Comparison of ENCODE assay signal across 8 cellular contexts in the genomic region with DNA sequence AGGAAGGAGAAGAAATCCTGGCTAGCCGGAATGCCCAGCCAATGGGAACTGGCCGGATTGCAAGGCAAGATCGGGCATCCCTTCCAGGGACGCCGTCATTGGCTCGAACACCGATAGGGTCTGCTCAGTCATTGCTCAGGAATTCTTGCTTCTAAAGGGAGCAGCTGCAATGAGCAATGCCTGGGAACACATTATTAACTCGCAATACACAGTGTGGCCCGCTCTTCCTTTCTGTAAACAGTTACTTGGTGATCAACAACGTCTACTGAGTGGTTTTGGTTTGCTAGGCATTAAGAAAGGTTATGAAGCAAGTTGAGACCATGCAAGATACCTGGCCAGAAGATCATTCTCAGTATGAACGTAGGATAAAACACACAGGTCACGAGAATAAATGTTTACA.
DNase-seq lines count a peak whose midpoint lies in the region; ATAC-seq, FAIRE-seq and TF ChIP-seq lines count a peak whose summit lies in the region.

No MANE protein-coding gene starts in this region.

- no peaks in the 10 kb centered on the region for H3K79me2 ChIP-seq in endothelial cell of umbilical vein (ENCODE audit: control insufficient read depth, insufficient read depth, low read length)

- no peaks in the 10 kb centered on the region for H4K20me1 ChIP-seq in endothelial cell of umbilical vein (replicated peaks; ENCODE audit: control insufficient read depth, extremely low read depth, insufficient read depth, low read length)

- BruUV-seq in endothelial cell of umbilical vein (replicated peaks; lab: Mats Ljungman, UMichigan) = no TSS peak

- peaks cover 29% of the 10 kb centered on the region for H3K4me1 ChIP-seq in endothelial cell of umbilical vein (ENCODE audit: control insufficient read depth, extremely low read depth, insufficient read depth, low read length)
- H3K4me1 ChIP-seq in ovary (ENCODE audit: insufficient read depth) = no peaks in the 10 kb centered on the region

- TF ChIP-seq EP300 in ovary (IDR thresholded peaks at IDR 0.05) = no peak

- WGBS in ovary, 3 donors = 51 to 67% (median 66%) methylated on average over 12 of the region's 12 CpGs

- intact Hi-C loops in endothelial cell of umbilical vein (cut with micrococcal nuclease) (loop anchor here (2.0 to 10.0 kb wide), 3 partner anchors 29 to 665 kb away; partner anchors contain the start of gene CITED2), ovary (cut with DNase I) (loop anchor here in 2 of 4 donors (10.0 kb wide), 2 partner anchors 55 to 165 kb away; partner anchors contain the start of gene CITED2 (in 1 of the 2))

- H3K4me2 ChIP-seq in endothelial cell of umbilical vein (ENCODE audit: insufficient read depth, low read length) = no peak overlapping the region

- H3K9me1 ChIP-seq in endothelial cell of umbilical vein (replicated peaks; ENCODE audit: control insufficient read depth, extremely low read depth, insufficient read depth, low read length) = no peaks in the 10 kb centered on the region

- POLR2A ChIA-PET in endothelial cell of umbilical vein (lab: Charles Lee) = no interaction called here

- dilution Hi-C loops in endothelial cell of umbilical vein (cut with MboI; ENCODE audit: extremely low pct_ligation_motif_present, low sequenced_read_pairs) = no loop called here

- H2AFZ ChIP-seq in endothelial cell of umbilical vein (ENCODE audit: low read depth, low read length) = peak overlapping the region; percentile 46

- H3K36me3 ChIP-seq in MG63 (no peaks in the 10 kb centered on the region), endothelial cell of umbilical vein (ENCODE audit: control insufficient read depth in 2 of 2, extremely low read depth in 1 of 2, insufficient read depth in 2 of 2, low read length in 2 of 2) (no peaks in the 10 kb centered on the region), ovary (no peaks in the 10 kb centered on the region)

- H3K27ac ChIP-seq in endothelial cell of umbilical vein (ENCODE audit: insufficient read depth, low read depth, low read length) (peak overlapping the region; percentile 24), ovary (no peak overlapping the region)

- CTCF ChIA-PET in endothelial cell of umbilical vein (lab: Charles Lee) = interaction anchor here (0.5 to 1.0 kb wide), 2 partner anchors 10 to 12 kb away, joined by 3 read pairs; no protein-coding TSS in a partner anchor

- TF ChIP-seq POLR2A in endothelial cell of umbilical vein (IDR thresholded peaks at IDR 0.05; ENCODE audit: low read depth, low read length) = no peak
- TF ChIP-seq POLR2A in ovary (IDR thresholded peaks at IDR 0.05) = no peak
- no peak for TF ChIP-seq POLR2A in erythroblast (IDR thresholded peaks at IDR 0.05; ENCODE audit: low read length)

- peak; percentile 24 for FAIRE-seq in endothelial cell of umbilical vein (lab: Jason Lieb, UNC)

- H3K9ac ChIP-seq in endothelial cell of umbilical vein (replicated peaks; ENCODE audit: extremely low read depth, insufficient read depth, low read length) = no peak overlapping the region

- ATAC-seq in GM19351 (IDR thresholded peaks at IDR 0.05; ENCODE audit: unreplicated experiment) (peak; percentile 36), GM19463 (IDR thresholded peaks at IDR 0.05; ENCODE audit: unreplicated experiment) (no peak), GM21717 (IDR thresholded peaks at IDR 0.05; ENCODE audit: unreplicated experiment) (no peak)

- DNase-seq in MG63 = peak; percentile 91
- peak; percentile 13 for DNase-seq in endothelial cell of umbilical vein (ENCODE audit: low read depth, low spot score)
- DNase-seq in ovary = peak; percentile 40 to 68 (median 59)
- no peak for DNase-seq in RPMI8226
- no peak for DNase-seq in erythroblast (lab: John Stamatoyannopoulos, UW)

- H3K4me3 ChIP-seq in MG63 = no peak overlapping the region
- H3K4me3 ChIP-seq in endothelial cell of umbilical vein (replicated peaks in 1 of 3; ENCODE audit: insufficient read depth in 1 of 3, low read depth in 1 of 3, low read length in 3 of 3) = no peak overlapping the region
- H3K4me3 ChIP-seq in ovary = no peak overlapping the region

- TF ChIP-seq CTCF in endothelial cell of umbilical vein (IDR thresholded peaks at IDR 0.05; ENCODE audit: extremely low read depth in 1 of 2, insufficient read depth in 1 of 2, low read depth in 1 of 2, low read length in 2 of 2) = no peak
- no peak for TF ChIP-seq CTCF in ovary (IDR thresholded peaks at IDR 0.05)

- H3K27me3 ChIP-seq in MG63 (no peaks in the 10 kb centered on the region), endothelial cell of umbilical vein (ENCODE audit: control insufficient read depth in 2 of 2, insufficient read depth in 2 of 2, low read length in 2 of 2) (no peaks in the 10 kb centered on the region), ovary (no peaks in the 10 kb centered on the region)

- no peaks in the 10 kb centered on the region for H3K9me3 ChIP-seq in MG63
- no peaks in the 10 kb centered on the region for H3K9me3 ChIP-seq in endothelial cell of umbilical vein (replicated peaks; ENCODE audit: control insufficient read depth, insufficient read depth, low read length)
- H3K9me3 ChIP-seq in ovary = no peaks in the 10 kb centered on the region

TF ChIP-seq in endothelial cell of umbilical vein, 7 proteins besides CTCF, POLR2A, EP300 and RAD21:
- TF ChIP-seq EZH2 (IDR thresholded peaks at IDR 0.05; ENCODE audit: borderline replicate concordance, low read depth, low read length, severe bottlenecking) (no peak), MYC (IDR thresholded peaks at IDR 0.05; ENCODE audit: low read depth, low read length) (no peak), POLR2AphosphoS5 (IDR thresholded peaks at IDR 0.05; ENCODE audit: insufficient read depth, low read depth, low read length) (no peak), JUN (IDR thresholded peaks at IDR 0.05; ENCODE audit: borderline replicate concordance, insufficient read depth, insufficient read length, low read depth) (no peak), FOS (IDR thresholded peaks at IDR 0.05; ENCODE audit: borderline replicate concordance, insufficient read depth, low read length) (no peak), GATA2 (IDR thresholded peaks at IDR 0.05; ENCODE audit: insufficient read depth, insufficient read length, low read depth, low read length) (no peak)
- TF ChIP-seq, protein P1, sequence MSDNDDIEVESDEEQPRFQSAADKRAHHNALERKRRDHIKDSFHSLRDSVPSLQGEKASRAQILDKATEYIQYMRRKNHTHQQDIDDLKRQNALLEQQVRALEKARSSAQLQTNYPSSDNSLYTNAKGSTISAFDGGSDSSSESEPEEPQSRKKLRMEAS (IDR thresholded peaks at IDR 0.05; ENCODE audit: insufficient read depth, insufficient read length) = no peak

Comparison
In these comparisons a context has a peak if more than half of its experiments do, and no peak if none do; other contexts are left out.
1. DNase-seq: peak in MG63 (single experiment), endothelial cell of umbilical vein (single experiment) and ovary (5 of 5); none in RPMI8226 (single experiment) and erythroblast (0 of 2).